33 cellular contexts compared by ENCODE assay signal in the genomic region with DNA sequence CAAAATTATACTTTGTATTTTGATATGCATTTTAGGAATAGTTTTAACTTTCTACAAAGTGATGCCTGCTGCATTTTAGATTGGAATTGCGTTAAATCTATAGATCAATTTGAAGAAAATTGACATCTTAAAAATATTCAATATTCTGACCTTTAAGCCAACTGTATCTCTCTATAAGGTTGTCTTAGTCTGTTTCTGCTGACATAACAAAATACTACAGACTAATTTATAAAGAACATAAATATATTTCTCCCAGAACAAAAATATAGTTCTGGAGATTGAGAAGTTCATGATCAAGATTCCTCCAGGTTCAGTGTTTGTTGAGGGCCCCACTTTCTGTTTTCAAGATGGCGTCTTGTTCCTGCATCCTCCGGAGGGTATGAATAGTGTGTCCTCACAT.
"Had no signal": no experiment of that assay in that cellular context is flagged by ENCODE, and none has a peak within 500 bp of the region (broad histone marks: within the 10 kb centered on the region; RNA-seq: fewer than 3 reads in every experiment).

No MANE protein-coding gene starts in this region.

- H3K27ac ChIP-seq: adrenal gland, body of pancreas, brain microvascular endothelial cell, breast epithelium, VCaP had no signal

- H3K36me3 ChIP-seq: adrenal gland, brain microvascular endothelial cell, breast epithelium had no signal

- ATAC-seq: activated CD8-positive, alpha-beta T cell treated with anti-CD3 and anti-CD28 coated beads for 36 hours; activated naive CD4-positive, alpha-beta T cell treated with anti-CD3 and anti-CD28 coated beads, Interleukin-2, amount 50 U/mL, for 72 hours; activated T-cell treated with anti-CD3 and anti-CD28 coated beads, Interleukin-2, amount 50 U/mL, for 4 hours; activated T-cell treated with anti-CD3 and anti-CD28 coated beads, Interleukin-2, amount 50 U/mL, for 72 hours; activated T-helper 17 cell treated with anti-CD3 and anti-CD28 coated beads, Interleukin-2, amount 50 U/mL, for 72 hours; body of pancreas had no signal

- H3K27me3 ChIP-seq: adrenal gland, body of pancreas, brain microvascular endothelial cell, breast epithelium had no signal

- FAIRE-seq: astrocyte, TTC549 had no signal

- H3K4me1 ChIP-seq: adrenal gland, body of pancreas, breast epithelium had no signal

- H3K4me3 ChIP-seq: adrenal gland, body of pancreas, breast epithelium had no signal

- DNase-seq: activated B cell treated with CpG ODN at 0.5 μM for 24 hours; activated CD4-positive, alpha-beta memory T cell treated with anti-CD3 and anti-CD28 coated beads for 36 hours; activated CD4-positive, alpha-beta T cell treated with anti-CD3 and anti-CD28 coated beads for 4 hours; activated CD4-positive, alpha-beta T cell treated with anti-CD3 and anti-CD28 coated beads, Interleukin-2, amount 10 ng/mL, durations not matched to agents 24 days and 14 days; activated CD4-positive, alpha-beta T cell treated with anti-CD3 and anti-CD28 coated beads, Interleukin-2, amount 50 U/mL, for 1 hour; activated CD4-positive, alpha-beta T cell treated with anti-CD3 and anti-CD28 coated beads, Interleukin-2, amount 50 U/mL, for 4 hours; activated CD4-positive, CD25-positive, alpha-beta regulatory T cell treated with anti-CD3 and anti-CD28 coated beads, Interleukin-2, amount 50 U/mL, for 72 hours; activated CD8-positive, alpha-beta memory T cell treated with anti-CD3 and anti-CD28 coated beads, Interleukin-2, amount 50 U/mL, for 4 hours; activated CD8-positive, alpha-beta T cell treated with anti-CD3 and anti-CD28 coated beads for 36 hours; activated effector memory CD4-positive, alpha-beta T cell treated with anti-CD3 and anti-CD28 coated beads, Interleukin-2, amount 50 U/mL, for 16 hours; activated gamma-delta T cell treated with Interleukin-2 at 50 U/mL for 16 hours; activated naive CD4-positive, alpha-beta T cell; activated naive CD4-positive, alpha-beta T cell treated with anti-CD3 and anti-CD28 coated beads for 36 hours; activated naive CD4-positive, alpha-beta T cell treated with anti-CD3 and anti-CD28 coated beads, Interleukin-2, amount 50 U/mL, for 16 hours; activated naive CD8-positive, alpha-beta T cell treated with anti-CD3 and anti-CD28 coated beads for 36 hours; activated T-cell treated with anti-CD3 and anti-CD28 coated beads for 4 hours; activated T-cell treated with anti-CD3 and anti-CD28 coated beads, Interleukin-2, amount 50 U/mL, for 1 hour; activated T-cell treated with anti-CD3 and anti-CD28 coated beads, Interleukin-2, amount 50 U/mL, for 4 hours; activated T-cell treated with anti-CD3 and anti-CD28 coated beads, Interleukin-2, amount 50 U/mL, for 72 hours; adrenal gland; amniotic stem cell; aorta; body of pancreas; brain microvascular endothelial cell; central memory CD4-positive, alpha-beta T cell; T-helper 2 cell; T-helper 9 cell had no signal

- H3K9me3 ChIP-seq: adrenal gland, body of pancreas, breast epithelium had no signal
